In genomic region chr3:36701903-36702374, GRCh38 we compare ENCODE assay signal across 13 cellular contexts.
A peak's percentile ranks its signal among the peaks of the same experiment; 100 is the strongest.
DNase-seq lines count a peak whose midpoint lies in the region; ATAC-seq, FAIRE-seq and TF ChIP-seq lines count a peak whose summit lies in the region.
"Had no signal": no experiment of that assay in that cellular context is flagged by ENCODE, and none has a peak within 500 bp of the region (broad histone marks: within the 10 kb centered on the region; RNA-seq: fewer than 3 reads in every experiment).

No MANE protein-coding gene starts in this region.

- H4K20me1 ChIP-seq in GM23338 (replicated peaks; ENCODE audit: insufficient read depth) (no peaks in the 10 kb centered on the region), endothelial cell of umbilical vein (replicated peaks; ENCODE audit: control insufficient read depth, extremely low read depth, insufficient read depth, low read length) (no peaks in the 10 kb centered on the region), neural progenitor cell (ENCODE audit: low read depth) (no peaks in the 10 kb centered on the region)

- H3K9me3 ChIP-seq in endothelial cell of umbilical vein (replicated peaks; ENCODE audit: control insufficient read depth, insufficient read depth, low read length) (no peaks in the 10 kb centered on the region), neural progenitor cell (ENCODE audit: low read depth) (no peaks in the 10 kb centered on the region)

- H3K4me1 ChIP-seq in GM23338 (ENCODE audit: insufficient read depth) (peaks cover 11% of the 10 kb centered on the region), endothelial cell of umbilical vein (ENCODE audit: control insufficient read depth, extremely low read depth, insufficient read depth, low read length) (no peaks in the 10 kb centered on the region), neural progenitor cell (peaks cover 9% of the 10 kb centered on the region)

- H3K4me3 Mint-ChIP-seq in GM23338 = no peak overlapping the region
- H3K4me3 Mint-ChIP-seq in neural progenitor cell = no peak overlapping the region
- H3K4me3 Mint-ChIP-seq: activated T-cell treated with anti-CD3 and anti-CD28 coated beads, Interleukin-2, amount 50 U/mL, for 4 hours; type B pancreatic cell had no signal

- BruUV-seq in endothelial cell of umbilical vein (replicated peaks; lab: Mats Ljungman, UMichigan) = no TSS peak

- no peaks in the 10 kb centered on the region for H3K9me3 Mint-ChIP-seq in GM23338
- no peaks in the 10 kb centered on the region for H3K9me3 Mint-ChIP-seq in neural progenitor cell
- H3K9me3 Mint-ChIP-seq in activated naive CD4-positive, alpha-beta T cell treated with anti-CD3 and anti-CD28 coated beads, Interleukin-2, amount 50 U/mL, for 72 hours = no peaks in the 10 kb centered on the region
- H3K9me3 Mint-ChIP-seq: activated T-cell treated with anti-CD3 and anti-CD28 coated beads, Interleukin-2, amount 50 U/mL, for 4 hours; type B pancreatic cell had no signal

- H2AFZ ChIP-seq in GM23338 (peak overlapping the region; percentile 66; the same call in 1 of the 2 replicates), endothelial cell of umbilical vein (ENCODE audit: low read depth, low read length) (peak overlapping the region; percentile 6), neural progenitor cell (replicated peaks) (no peak overlapping the region)

- H3K9ac ChIP-seq in endothelial cell of umbilical vein (replicated peaks; ENCODE audit: extremely low read depth, insufficient read depth, low read length) = no peak overlapping the region
- H3K9ac ChIP-seq in neural progenitor cell = no peak overlapping the region

- H3K36me3 Mint-ChIP-seq in GM23338 (ENCODE audit: low read depth) (no peaks in the 10 kb centered on the region), neural progenitor cell (no peaks in the 10 kb centered on the region)
- H3K36me3 Mint-ChIP-seq in activated naive CD4-positive, alpha-beta T cell treated with anti-CD3 and anti-CD28 coated beads, Interleukin-2, amount 50 U/mL, for 72 hours = no peaks in the 10 kb centered on the region
- H3K36me3 Mint-ChIP-seq: type B pancreatic cell had no signal

- no peak overlapping the region for H3K4me2 ChIP-seq in GM23338
- H3K4me2 ChIP-seq in endothelial cell of umbilical vein (ENCODE audit: insufficient read depth, low read length) = no peak overlapping the region
- H3K4me2 ChIP-seq in neural progenitor cell = no peak overlapping the region

- H3K9me2 ChIP-seq in GM23338 (ENCODE audit: insufficient read depth) = peaks cover under 1% of the 10 kb centered on the region; the same call in 1 of the 2 replicates

- H3K79me2 ChIP-seq in GM23338 (replicated peaks; ENCODE audit: insufficient read depth) (no peaks in the 10 kb centered on the region), endothelial cell of umbilical vein (ENCODE audit: control insufficient read depth, insufficient read depth, low read length) (no peaks in the 10 kb centered on the region), neural progenitor cell (ENCODE audit: low read depth) (no peaks in the 10 kb centered on the region)

- H3K27ac ChIP-seq in GM23338 (ENCODE audit: low read depth) = no peak overlapping the region
- H3K27ac ChIP-seq in endothelial cell of umbilical vein (ENCODE audit: insufficient read depth, low read depth, low read length) = no peak overlapping the region
- no peak overlapping the region for H3K27ac ChIP-seq in neural progenitor cell

- POLR2A ChIA-PET in endothelial cell of umbilical vein (lab: Charles Lee) = no interaction called here

- H3K27ac Mint-ChIP-seq in GM23338 = no peak overlapping the region
- H3K27ac Mint-ChIP-seq in neural progenitor cell = no peak overlapping the region
- H3K27ac Mint-ChIP-seq in activated naive CD4-positive, alpha-beta T cell treated with anti-CD3 and anti-CD28 coated beads, Interleukin-2, amount 50 U/mL, for 72 hours = peak overlapping the region in 1 of 2 donors; percentile 29
- H3K27ac Mint-ChIP-seq: type B pancreatic cell had no signal

- no peaks in the 10 kb centered on the region for H3K27me3 ChIP-seq in GM23338 (ENCODE audit: insufficient read depth)
- H3K27me3 ChIP-seq in endothelial cell of umbilical vein (ENCODE audit: control insufficient read depth in 2 of 2, insufficient read depth in 2 of 2, low read length in 2 of 2) = no peaks in the 10 kb centered on the region
- no peaks in the 10 kb centered on the region for H3K27me3 ChIP-seq in neural progenitor cell

- no peaks in the 10 kb centered on the region for H3K9me1 ChIP-seq in endothelial cell of umbilical vein (replicated peaks; ENCODE audit: control insufficient read depth, extremely low read depth, insufficient read depth, low read length)

- no peak for ATAC-seq in GM23338
- ATAC-seq in HG02623 (IDR thresholded peaks at IDR 0.05; ENCODE audit: unreplicated experiment) = no peak
- ATAC-seq in activated naive CD4-positive, alpha-beta T cell treated with anti-CD3 and anti-CD28 coated beads, Interleukin-2, amount 50 U/mL, for 72 hours = no peak
- no peak for ATAC-seq in HG02938 (IDR thresholded peaks at IDR 0.05; ENCODE audit: unreplicated experiment)
- ATAC-seq: activated T-cell treated with anti-CD3 and anti-CD28 coated beads, Interleukin-2, amount 50 U/mL, for 4 hours had no signal

- no peaks in the 10 kb centered on the region for H3K36me3 ChIP-seq in GM23338 (ENCODE audit: insufficient read depth)
- H3K36me3 ChIP-seq in endothelial cell of umbilical vein (ENCODE audit: control insufficient read depth in 2 of 2, extremely low read depth in 1 of 2, insufficient read depth in 2 of 2, low read length in 2 of 2) = no peaks in the 10 kb centered on the region
- no peaks in the 10 kb centered on the region for H3K36me3 ChIP-seq in neural progenitor cell

- DNase-seq in GM23338 (ENCODE audit: low spot score) (no peak), RCC 7860 (ENCODE audit: low spot score) (peak; percentile 68), endothelial cell of umbilical vein (ENCODE audit: low read depth, low spot score) (peak; percentile 19), skeletal muscle cell (ENCODE audit: low read depth) (peak; percentile 73), neural progenitor cell (ENCODE audit: low spot score) (no peak)
- DNase-seq in activated naive CD4-positive, alpha-beta T cell treated with anti-CD3 and anti-CD28 coated beads, Interleukin-2, amount 50 U/mL, for 72 hours (ENCODE audit: low spot score in 2 of 2) = no peak
- DNase-seq: activated T-cell treated with anti-CD3 and anti-CD28 coated beads, Interleukin-2, amount 50 U/mL, for 4 hours; NCI-H2081; NK-92 treated with Interleukin-12 subunit alpha and Interleukin-12 subunit beta, amount 100 ng/mL, for 24 hours; stimulated activated CD4-positive, alpha-beta T cell treated with anti-CD3 and anti-CD28 coated beads, Interleukin-15, amount 100 ng/mL, for 24 hours had no signal

- TF ChIP-seq CTCF in GM23338 (conservative IDR thresholded peaks at IDR 0.05; ENCODE audit: low read depth in 2 of 2) = no peak
- no peak for TF ChIP-seq CTCF in endothelial cell of umbilical vein (IDR thresholded peaks at IDR 0.05; ENCODE audit: extremely low read depth in 1 of 2, insufficient read depth in 1 of 2, low read depth in 1 of 2, low read length in 2 of 2)
- no peak for TF ChIP-seq CTCF in neural progenitor cell (IDR thresholded peaks at IDR 0.05)

- no peak overlapping the region for H3K4me3 ChIP-seq in GM23338
- no peak overlapping the region for H3K4me3 ChIP-seq in endothelial cell of umbilical vein (replicated peaks in 1 of 3; ENCODE audit: insufficient read depth in 1 of 3, low read depth in 1 of 3, low read length in 3 of 3)
- no peak overlapping the region for H3K4me3 ChIP-seq in skeletal muscle cell (ENCODE audit: low read depth, low read length)
- no peak overlapping the region for H3K4me3 ChIP-seq in neural progenitor cell

- dilution Hi-C loops in endothelial cell of umbilical vein (cut with MboI; ENCODE audit: extremely low pct_ligation_motif_present, low sequenced_read_pairs) = no loop called here

- FAIRE-seq in RCC 7860 (lab: Jason Lieb, UNC) (peak; percentile 76), endothelial cell of umbilical vein (lab: Jason Lieb, UNC) (peak; percentile 48)

- H3F3A ChIP-seq in GM23338 (replicated peaks; ENCODE audit: low read depth) (no peaks in the 10 kb centered on the region), neural progenitor cell (ENCODE audit: low read depth) (no peaks in the 10 kb centered on the region)

- CTCF ChIA-PET in endothelial cell of umbilical vein (lab: Charles Lee) = interaction anchor here (1.1 kb wide), 1 partner anchor 736 kb away, joined by 5 read pairs; no protein-coding TSS in a partner anchor

- H3K27me3 Mint-ChIP-seq in GM23338 (ENCODE audit: insufficient read depth, low read depth, poor library complexity) (peaks cover 2% of the 10 kb centered on the region), neural progenitor cell (ENCODE audit: insufficient read depth, low read depth) (peaks cover 6% of the 10 kb centered on the region)

- intact Hi-C loops in endothelial cell of umbilical vein (cut with micrococcal nuclease) = loop anchor here (1.0 kb wide), 2 partner anchors 578 to 736 kb away; no protein-coding TSS in a partner anchor

- peaks cover 14% of the 10 kb centered on the region; the same call in 2 of the 3 replicates for H3K4me1 Mint-ChIP-seq in GM23338
- H3K4me1 Mint-ChIP-seq in neural progenitor cell = no peaks in the 10 kb centered on the region

- no peak for TF ChIP-seq POLR2A in endothelial cell of umbilical vein (IDR thresholded peaks at IDR 0.05; ENCODE audit: low read depth, low read length)

TF ChIP-seq in GM23338, 12 proteins besides CTCF, POLR2A, EP300 and RAD21 (continues in another document):
- TF ChIP-seq CREB1 (CRISPR knock-in tag; IDR thresholded peaks at IDR 0.05; ENCODE audit: low read depth) = no peak
- TF ChIP-seq JUNB (IDR thresholded peaks at IDR 0.05; ENCODE audit: unreplicated experiment) = no peak

TF ChIP-seq in endothelial cell of umbilical vein, 7 proteins besides CTCF, POLR2A, EP300 and RAD21:
- TF ChIP-seq FOS (IDR thresholded peaks at IDR 0.05; ENCODE audit: borderline replicate concordance, insufficient read depth, low read length) (peak; percentile 48), JUN (IDR thresholded peaks at IDR 0.05; ENCODE audit: borderline replicate concordance, insufficient read depth, insufficient read length, low read depth) (no peak)

Comparison
In these comparisons a context has a peak if more than half of its experiments do, and no peak if none do; other contexts are left out.
1. DNase-seq: peak in RCC 7860 (single experiment), endothelial cell of umbilical vein (single experiment) and skeletal muscle cell (single experiment); none in GM23338 (single experiment), neural progenitor cell (single experiment) and activated naive CD4-positive, alpha-beta T cell treated with anti-CD3 and anti-CD28 coated beads, Interleukin-2, amount 50 U/mL, for 72 hours (0 of 2).